In genomic region chr2:94978917-94979316, GRCh38 we compare ENCODE assay signal across 36 cellular contexts. TPM values are rescaled to one million over a fixed set of nuclear protein-coding genes. Genes with fewer than 3 reads are reported as not detected.
"Had no signal": no experiment of that assay in that cellular context is flagged by ENCODE, and none has a peak within 500 bp of the region (broad histone marks: within the 10 kb centered on the region; RNA-seq: fewer than 3 reads in every experiment).

No MANE protein-coding gene starts in this region.

- H3K9me3 ChIP-seq: MG63 had no signal

- H3K4me3 ChIP-seq: MG63 had no signal

- DNase-seq: Karpas-422, Kasumi-1, MG63, MM.1S, MV-4-11, NCI-H1048, NCI-H1092, NCI-H1092 treated with DMSO at 0.1 percent for 48 hours, NCI-H1105, NCI-H1105 treated with DMSO at 0.1 percent for 48 hours, NCI-H1417, NCI-H1417 treated with DMSO at 0.1 percent for 48 hours, NCI-H1436, NCI-H1436 treated with DMSO at 0.1 percent for 48 hours, NCI-H146, NCI-H1694, NCI-H1694 treated with DMSO at 0.1 percent for 48 hours, NCI-H187, NCI-H187 treated with DMSO at 0.1 percent for 48 hours, NCI-H1930, NCI-H2029 treated with DMSO at 0.1 percent for 48 hours, NCI-H2081, NCI-H2081 treated with DMSO at 0.1 percent for 48 hours, NCI-H2107, NCI-H2171, NCI-H2171 treated with DMSO at 0.1 percent for 48 hours, NCI-H2227 treated with DMSO at 0.1 percent for 48 hours, NCI-H226, NCI-H345, NCI-H446, NCI-H446 treated with DMSO at 0.1 percent for 48 hours, NCI-H510A, NCI-H510A treated with DMSO at 0.1 percent for 48 hours had no signal

- H3K36me3 ChIP-seq: MG63 had no signal

RNA-seq across cellular contexts. Expression of gene MAL, which starts 46.6 kb away (rescaled TPM):
- total RNA-seq: LHCN-M2, MCF 10A, NCI-H460 had no signal
